20 cellular contexts compared by ENCODE assay signal in genomic region chr15:94397377-94397776, GRCh38.
DNase-seq lines count a peak whose midpoint lies in the region; ATAC-seq, FAIRE-seq and TF ChIP-seq lines count a peak whose summit lies in the region.
"Had no signal": no experiment of that assay in that cellular context is flagged by ENCODE, and none has a peak within 500 bp of the region (broad histone marks: within the 10 kb centered on the region; RNA-seq: fewer than 3 reads in every experiment).

No MANE protein-coding gene starts in this region.

- no peaks in the 10 kb centered on the region for H3K9me3 Mint-ChIP-seq in natural killer cell
- H3K9me3 Mint-ChIP-seq: CD4-positive, alpha-beta T cell had no signal

- peaks cover 19% of the 10 kb centered on the region for H3K36me3 Mint-ChIP-seq in natural killer cell

- no peaks in the 10 kb centered on the region for H3K79me2 ChIP-seq in endothelial cell of umbilical vein (ENCODE audit: control insufficient read depth, insufficient read depth, low read length)

- H3K36me3 ChIP-seq in right atrium auricular region (no peaks in the 10 kb centered on the region), endothelial cell of umbilical vein (ENCODE audit: control insufficient read depth in 2 of 2, extremely low read depth in 1 of 2, insufficient read depth in 2 of 2, low read length in 2 of 2) (no peaks in the 10 kb centered on the region)

- POLR2A ChIA-PET in endothelial cell of umbilical vein (lab: Charles Lee), result no interaction called here

- H4K20me1 ChIP-seq in endothelial cell of umbilical vein (replicated peaks; ENCODE audit: control insufficient read depth, extremely low read depth, insufficient read depth, low read length), result no peaks in the 10 kb centered on the region

- no peak for DNase-seq in left ventricle myocardium superior
- no peak for DNase-seq in right atrium auricular region (ENCODE audit: low spot score)
- DNase-seq in endothelial cell of umbilical vein (ENCODE audit: low read depth, low spot score), result peak; percentile 26
- DNase-seq in natural killer cell, result no peak
- no peak for DNase-seq in HK-2 (ENCODE audit: unreplicated experiment)
- DNase-seq in occipital lobe (lab: John Stamatoyannopoulos, UW), result no peak
- DNase-seq: Caco-2; CD4-positive, alpha-beta T cell; GDM1; H7; HFFc6; IMR-90; NCI-H1417; NCI-H187; NCI-H2107; NCI-H510A treated with DMSO at 0.1 percent for 48 hours; NCI-H82 had no signal

- TF ChIP-seq POLR2A in endothelial cell of umbilical vein (IDR thresholded peaks at IDR 0.05; ENCODE audit: low read depth, low read length), result no peak

- TF ChIP-seq CTCF in right atrium auricular region (IDR thresholded peaks at IDR 0.05) (no peak), endothelial cell of umbilical vein (IDR thresholded peaks at IDR 0.05; ENCODE audit: extremely low read depth in 1 of 2, insufficient read depth in 1 of 2, low read depth in 1 of 2, low read length in 2 of 2) (no peak), natural killer cell (IDR thresholded peaks at IDR 0.05) (no peak)

- H3K4me3 ChIP-seq in right atrium auricular region (no peak overlapping the region), endothelial cell of umbilical vein (replicated peaks in 1 of 3; ENCODE audit: insufficient read depth in 1 of 3, low read depth in 1 of 3, low read length in 3 of 3) (no peak overlapping the region)
- H3K4me3 ChIP-seq: A549 had no signal

- no peaks in the 10 kb centered on the region for H3K27me3 ChIP-seq in right atrium auricular region
- H3K27me3 ChIP-seq in endothelial cell of umbilical vein (ENCODE audit: control insufficient read depth in 2 of 2, insufficient read depth in 2 of 2, low read length in 2 of 2), result no peaks in the 10 kb centered on the region

- intact Hi-C loops in left ventricle myocardium superior (cut with micrococcal nuclease) (no loop called here), endothelial cell of umbilical vein (cut with micrococcal nuclease) (no loop called here), natural killer cell (cut with micrococcal nuclease) (no loop called here)

- no peaks in the 10 kb centered on the region for H3K4me1 ChIP-seq in right atrium auricular region
- H3K4me1 ChIP-seq in endothelial cell of umbilical vein (ENCODE audit: control insufficient read depth, extremely low read depth, insufficient read depth, low read length), result peaks cover 13% of the 10 kb centered on the region
- H3K4me1 ChIP-seq: A549, Caco-2 had no signal

- peak overlapping the region; percentile 44 to 79 for H3K27ac Mint-ChIP-seq in natural killer cell
- H3K27ac Mint-ChIP-seq: CD4-positive, alpha-beta T cell; HFFc6 had no signal

- H3K4me1 Mint-ChIP-seq in natural killer cell, result peaks cover 6 to 32% of the 10 kb centered on the region in 2 donors

- CTCF ChIA-PET in endothelial cell of umbilical vein (lab: Charles Lee), result no interaction called here

- H3K27ac ChIP-seq in right atrium auricular region, result no peak overlapping the region
- H3K27ac ChIP-seq in endothelial cell of umbilical vein (ENCODE audit: insufficient read depth, low read depth, low read length), result no peak overlapping the region
- H3K27ac ChIP-seq: A549, HL-60 had no signal

- no peaks in the 10 kb centered on the region for H3K27me3 Mint-ChIP-seq in natural killer cell (ENCODE audit: low read depth in 2 of 2)
- H3K27me3 Mint-ChIP-seq: CD4-positive, alpha-beta T cell had no signal

- no peak overlapping the region for H2AFZ ChIP-seq in endothelial cell of umbilical vein (ENCODE audit: low read depth, low read length)

- H3K9ac ChIP-seq in endothelial cell of umbilical vein (replicated peaks; ENCODE audit: extremely low read depth, insufficient read depth, low read length), result no peak overlapping the region

- H3K9me1 ChIP-seq in endothelial cell of umbilical vein (replicated peaks; ENCODE audit: control insufficient read depth, extremely low read depth, insufficient read depth, low read length), result no peaks in the 10 kb centered on the region

- H3K4me3 Mint-ChIP-seq in natural killer cell, result no peak overlapping the region
- H3K4me3 Mint-ChIP-seq: CD4-positive, alpha-beta T cell; HFFc6 had no signal

- no TSS peak for BruUV-seq in endothelial cell of umbilical vein (replicated peaks; lab: Mats Ljungman, UMichigan)

- no peak overlapping the region for H3K4me2 ChIP-seq in endothelial cell of umbilical vein (ENCODE audit: insufficient read depth, low read length)
- H3K4me2 ChIP-seq: A549 had no signal

- ATAC-seq in left ventricle myocardium superior (peak; percentile 66), natural killer cell (no peak), HG03565 (IDR thresholded peaks at IDR 0.05; ENCODE audit: unreplicated experiment) (no peak)
- ATAC-seq: A549 had no signal

- dilution Hi-C loops in endothelial cell of umbilical vein (cut with MboI; ENCODE audit: extremely low pct_ligation_motif_present, low sequenced_read_pairs), result no loop called here

- peak; percentile 61 for FAIRE-seq in endothelial cell of umbilical vein (lab: Jason Lieb, UNC)
- FAIRE-seq: A549 had no signal

- H3K9me3 ChIP-seq in right atrium auricular region (no peaks in the 10 kb centered on the region), endothelial cell of umbilical vein (replicated peaks; ENCODE audit: control insufficient read depth, insufficient read depth, low read length) (no peaks in the 10 kb centered on the region)
- H3K9me3 ChIP-seq: A549, Caco-2 had no signal

TF ChIP-seq in endothelial cell of umbilical vein, 7 proteins besides CTCF, POLR2A, EP300 and RAD21:
- TF ChIP-seq EZH2 (IDR thresholded peaks at IDR 0.05; ENCODE audit: borderline replicate concordance, low read depth, low read length, severe bottlenecking) (no peak), GATA2 (IDR thresholded peaks at IDR 0.05; ENCODE audit: insufficient read depth, insufficient read length, low read depth, low read length) (no peak), MAX (IDR thresholded peaks at IDR 0.05; ENCODE audit: insufficient read depth, insufficient read length) (no peak), FOS (IDR thresholded peaks at IDR 0.05; ENCODE audit: borderline replicate concordance, insufficient read depth, low read length) (no peak), MYC (IDR thresholded peaks at IDR 0.05; ENCODE audit: low read depth, low read length) (no peak), JUN (IDR thresholded peaks at IDR 0.05; ENCODE audit: borderline replicate concordance, insufficient read depth, insufficient read length, low read depth) (no peak), POLR2AphosphoS5 (IDR thresholded peaks at IDR 0.05; ENCODE audit: insufficient read depth, low read depth, low read length) (no peak)
